19 cellular contexts compared by ENCODE assay signal in the genomic region with DNA sequence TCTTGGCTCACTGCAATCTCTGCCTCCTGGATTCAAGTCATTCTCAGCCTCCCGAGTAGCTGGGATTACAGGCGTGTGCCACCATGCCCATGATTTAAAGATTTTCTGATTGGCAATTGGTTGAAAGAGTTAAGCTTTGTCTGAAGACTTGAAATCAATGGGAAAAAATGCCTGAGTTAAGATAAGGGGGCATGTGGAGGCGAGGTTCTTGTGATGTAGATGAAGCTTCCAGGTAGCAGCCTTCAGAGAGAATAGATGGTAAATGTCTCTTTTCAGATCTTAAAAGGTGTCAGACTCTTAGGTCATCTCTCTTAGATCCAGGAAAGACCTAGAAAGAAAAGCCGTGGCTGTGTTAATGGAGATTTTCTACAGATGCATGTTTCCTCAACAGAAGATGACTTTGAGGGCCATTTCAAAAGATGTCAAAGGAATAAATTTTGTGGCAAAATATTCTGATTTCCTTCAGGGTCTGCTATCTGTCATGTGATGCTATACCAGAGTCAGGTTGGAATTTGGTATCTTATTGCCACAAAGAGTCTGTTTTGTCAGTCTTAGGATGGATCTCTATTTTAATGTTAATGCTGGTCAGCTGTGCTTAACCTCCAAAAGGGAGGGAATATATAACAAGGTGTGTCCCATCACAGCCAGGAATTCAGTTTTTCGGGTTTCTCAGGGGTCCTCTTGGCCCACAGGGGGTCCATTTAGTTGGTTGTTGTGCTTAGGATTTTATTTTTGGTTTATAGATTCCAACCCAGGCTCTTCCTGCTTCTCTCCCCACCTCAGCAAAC.
"Had no signal": no experiment of that assay in that cellular context is flagged by ENCODE, and none has a peak within 500 bp of the region (broad histone marks: within the 10 kb centered on the region; RNA-seq: fewer than 3 reads in every experiment).

No MANE protein-coding gene starts in this region.

- H3K9me3 ChIP-seq: heart left ventricle, neutrophil, spleen, tibial artery, upper lobe of right lung, vagina had no signal

- H3K9me3 Mint-ChIP-seq: naive thymus-derived CD4-positive, alpha-beta T cell; stimulated activated memory B cell treated with anti-CD40 and anti-IgM and Interleukin-4, amounts not matched to agents 10 μg/mL and 1 μg/mL and 100 μg/mL, for 72 hours; stimulated activated naive CD8-positive, alpha-beta T cell treated with anti-CD3 and anti-CD28 coated beads, Interleukin-15, Interleukin-2, amounts not matched to agents 100 ng/mL and 50 ng/mL, for 24 hours had no signal

- ATAC-seq: esophagus mucosa; heart left ventricle; naive thymus-derived CD4-positive, alpha-beta T cell; sciatic nerve; stimulated activated memory B cell treated with anti-CD40 and anti-IgM and Interleukin-4, amounts not matched to agents 10 μg/mL and 1 μg/mL and 100 μg/mL, for 72 hours; upper lobe of right lung had no signal

- H3K36me3 ChIP-seq: heart left ventricle, neutrophil, spleen, tibial artery, upper lobe of right lung, vagina had no signal

- H3K27ac ChIP-seq: dorsolateral prefrontal cortex, heart left ventricle, neutrophil, spleen, tibial artery, upper lobe of right lung, vagina had no signal

- DNase-seq: cortex of kidney; dorsolateral prefrontal cortex; effector CD8-positive, alpha-beta T cell; heart left ventricle; hypothalamus; kidney glomerular epithelial cell; naive thymus-derived CD4-positive, alpha-beta T cell; spleen; stimulated activated CD4-positive, alpha-beta T cell treated with anti-CD3 and anti-CD28 coated beads, Interleukin-15, amount 100 ng/mL, for 24 hours; stimulated activated CD4-positive, alpha-beta T cell treated with anti-CD3 and anti-CD28 coated beads, Interleukin-1b, Interleukin-23, amount 100 ng/mL, for 48 hours; stimulated activated CD4-positive, alpha-beta T cell treated with anti-CD3 and anti-CD28 coated beads, Interleukin-4, amount 100 ng/mL, for 24 hours; tibial artery; upper lobe of right lung had no signal

- H3K27ac Mint-ChIP-seq: naive thymus-derived CD4-positive, alpha-beta T cell; stimulated activated memory B cell treated with anti-CD40 and anti-IgM and Interleukin-4, amounts not matched to agents 10 μg/mL and 1 μg/mL and 100 μg/mL, for 72 hours; stimulated activated naive CD8-positive, alpha-beta T cell treated with anti-CD3 and anti-CD28 coated beads, Interleukin-15, Interleukin-2, amounts not matched to agents 100 ng/mL and 50 ng/mL, for 24 hours had no signal

- H3K27me3 Mint-ChIP-seq: stimulated activated memory B cell treated with anti-CD40 and anti-IgM and Interleukin-4, amounts not matched to agents 10 μg/mL and 1 μg/mL and 100 μg/mL, for 72 hours; stimulated activated naive CD8-positive, alpha-beta T cell treated with anti-CD3 and anti-CD28 coated beads, Interleukin-15, Interleukin-2, amounts not matched to agents 100 ng/mL and 50 ng/mL, for 24 hours had no signal

- H3K27me3 ChIP-seq: dorsolateral prefrontal cortex, heart left ventricle, neutrophil, spleen, tibial artery, upper lobe of right lung, vagina had no signal

- H3K4me3 Mint-ChIP-seq: naive thymus-derived CD4-positive, alpha-beta T cell; stimulated activated memory B cell treated with anti-CD40 and anti-IgM and Interleukin-4, amounts not matched to agents 10 μg/mL and 1 μg/mL and 100 μg/mL, for 72 hours; stimulated activated naive CD8-positive, alpha-beta T cell treated with anti-CD3 and anti-CD28 coated beads, Interleukin-15, Interleukin-2, amounts not matched to agents 100 ng/mL and 50 ng/mL, for 24 hours had no signal

- H3K4me1 Mint-ChIP-seq: naive thymus-derived CD4-positive, alpha-beta T cell; stimulated activated memory B cell treated with anti-CD40 and anti-IgM and Interleukin-4, amounts not matched to agents 10 μg/mL and 1 μg/mL and 100 μg/mL, for 72 hours had no signal

- H3K4me3 ChIP-seq: dorsolateral prefrontal cortex, heart left ventricle, spleen, tibial artery, upper lobe of right lung, vagina had no signal

- H3K36me3 Mint-ChIP-seq: naive thymus-derived CD4-positive, alpha-beta T cell; stimulated activated memory B cell treated with anti-CD40 and anti-IgM and Interleukin-4, amounts not matched to agents 10 μg/mL and 1 μg/mL and 100 μg/mL, for 72 hours had no signal

- H3K4me1 ChIP-seq: heart left ventricle, spleen, tibial artery, upper lobe of right lung, vagina had no signal
